14 cellular contexts compared by ENCODE assay signal in the genomic region with DNA sequence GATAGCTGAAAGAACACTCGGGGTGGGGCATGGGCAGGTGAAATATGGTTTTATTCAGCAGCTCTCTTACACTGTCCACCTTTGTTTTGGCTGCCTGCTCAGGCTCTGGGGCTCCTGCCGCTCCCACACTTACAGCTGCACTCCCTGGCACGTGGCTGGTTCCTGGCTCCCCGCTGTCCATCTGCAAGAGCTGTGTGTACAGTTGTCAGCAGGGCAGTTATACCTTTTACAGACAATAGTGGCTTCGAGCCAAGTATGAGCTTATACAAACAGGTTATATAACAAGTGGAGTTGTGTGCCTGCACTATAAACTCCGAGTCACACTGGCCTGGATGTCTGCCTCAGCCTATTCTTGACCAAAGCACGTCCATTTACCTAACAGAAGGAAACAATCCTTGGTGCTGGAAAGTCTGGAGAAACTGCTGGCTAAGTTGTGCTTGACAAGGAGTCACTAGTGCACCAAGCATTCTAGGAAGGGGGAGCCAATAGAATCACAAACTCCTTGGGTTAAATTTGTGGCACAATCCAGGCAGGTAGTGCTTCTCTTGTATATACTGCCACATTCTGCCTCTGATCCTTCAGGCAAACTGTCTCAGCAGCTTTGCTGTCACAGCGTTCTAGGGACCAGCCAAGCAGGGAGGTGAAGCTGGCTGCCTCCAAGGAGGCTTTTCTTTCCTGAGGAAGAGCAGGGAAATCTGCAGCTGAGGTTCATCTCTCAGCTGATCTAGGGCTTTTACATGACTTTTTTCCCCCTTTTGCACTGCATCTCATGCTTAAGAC.
DNase-seq lines count a peak whose midpoint lies in the region; ATAC-seq, FAIRE-seq and TF ChIP-seq lines count a peak whose summit lies in the region.
"Had no signal": no experiment of that assay in that cellular context is flagged by ENCODE, and none has a peak within 500 bp of the region (broad histone marks: within the 10 kb centered on the region; RNA-seq: fewer than 3 reads in every experiment).

No MANE protein-coding gene starts in this region.

- DNase-seq in stimulated activated naive CD8-positive, alpha-beta T cell treated with anti-CD3 and anti-CD28 coated beads, Interleukin-15, amount 100 ng/mL, for 72 hours, result no peak
- no peak for DNase-seq in stimulated activated naive CD8-positive, alpha-beta T cell treated with anti-CD3 and anti-CD28 coated beads, Interleukin-15, Interleukin-2, amounts not matched to agents 100 U/mL and 50 U/mL, for 24 hours
- peak; percentile 95 for DNase-seq in NCI-H345 (lab: John Stamatoyannopoulos, UW)
- no peak for DNase-seq in bronchial epithelial cell (ENCODE audit: low read depth)
- no peak for DNase-seq in mesenteric fat pad (ENCODE audit: low spot score)
- no peak for DNase-seq in KG1 (lab: John Stamatoyannopoulos, UW)
- DNase-seq: activated CD4-positive, alpha-beta T cell treated with anti-CD3 and anti-CD28 coated beads for 48 hours; activated T-cell treated with anti-CD3 and anti-CD28 coated beads, Interleukin-2, amount 50 U/mL, for 4 hours; heart right ventricle; NCI-H1694 treated with DMSO at 0.1 percent for 48 hours; stimulated activated CD4-positive, alpha-beta T cell treated with anti-CD3 and anti-CD28 coated beads, Interleukin-12 subunit alpha, Interleukin-12 subunit beta, amount 100 ng/mL, for 4 hours had no signal

- TF ChIP-seq CTCF in bronchial epithelial cell (IDR thresholded peaks at IDR 0.05; ENCODE audit: insufficient read depth, low read length, severe bottlenecking), result no peak

- no peaks in the 10 kb centered on the region for H3K4me1 Mint-ChIP-seq in stimulated activated naive CD8-positive, alpha-beta T cell treated with anti-CD3 and anti-CD28 coated beads, Interleukin-15, amount 100 ng/mL, for 72 hours

- peaks cover 2% of the 10 kb centered on the region for H3K27me3 ChIP-seq in bronchial epithelial cell (ENCODE audit: control insufficient read depth, insufficient read depth, low read length)
- H3K27me3 ChIP-seq: heart right ventricle had no signal

- H3K4me3 Mint-ChIP-seq in stimulated activated naive CD8-positive, alpha-beta T cell treated with anti-CD3 and anti-CD28 coated beads, Interleukin-15, amount 100 ng/mL, for 72 hours, result no peak overlapping the region
- H3K4me3 Mint-ChIP-seq: activated T-cell treated with anti-CD3 and anti-CD28 coated beads, Interleukin-2, amount 50 U/mL, for 4 hours; T-helper 1 cell treated with Interleukin-12 subunit alpha and Interleukin-12 subunit beta and Interleukin-4 antibody, amounts not matched to agents 30 μg/mL and 1 μg/mL, for 36 hours had no signal

- peak; percentile 28 for ATAC-seq in stimulated activated naive CD8-positive, alpha-beta T cell treated with anti-CD3 and anti-CD28 coated beads, Interleukin-15, amount 100 ng/mL, for 72 hours
- no peak for ATAC-seq in stimulated activated naive CD8-positive, alpha-beta T cell treated with anti-CD3 and anti-CD28 coated beads, Interleukin-15, Interleukin-2, amounts not matched to agents 100 U/mL and 50 U/mL, for 24 hours
- ATAC-seq in GM21786 (IDR thresholded peaks at IDR 0.05; ENCODE audit: unreplicated experiment), result no peak
- no peak for ATAC-seq in HG02678 (IDR thresholded peaks at IDR 0.05; ENCODE audit: unreplicated experiment)
- ATAC-seq: activated T-cell treated with anti-CD3 and anti-CD28 coated beads, Interleukin-2, amount 50 U/mL, for 4 hours; heart right ventricle had no signal

- FAIRE-seq in bronchial epithelial cell (lab: Jason Lieb, UNC), result peak; percentile 68

- no peaks in the 10 kb centered on the region for H3K36me3 ChIP-seq in bronchial epithelial cell (ENCODE audit: control insufficient read depth, insufficient read depth, low read length)
- H3K36me3 ChIP-seq: heart right ventricle had no signal

- no peak overlapping the region for H3K4me3 ChIP-seq in bronchial epithelial cell (ENCODE audit: low read depth, low read length)
- H3K4me3 ChIP-seq: heart right ventricle had no signal

- peaks cover 70% of the 10 kb centered on the region for H3K27me3 Mint-ChIP-seq in stimulated activated naive CD8-positive, alpha-beta T cell treated with anti-CD3 and anti-CD28 coated beads, Interleukin-15, amount 100 ng/mL, for 72 hours

- H3K27ac Mint-ChIP-seq in stimulated activated naive CD8-positive, alpha-beta T cell treated with anti-CD3 and anti-CD28 coated beads, Interleukin-15, amount 100 ng/mL, for 72 hours, result no peak overlapping the region
- H3K27ac Mint-ChIP-seq: T-helper 1 cell treated with Interleukin-12 subunit alpha and Interleukin-12 subunit beta and Interleukin-4 antibody, amounts not matched to agents 30 μg/mL and 1 μg/mL, for 36 hours had no signal

- H3K9me3 Mint-ChIP-seq in stimulated activated naive CD8-positive, alpha-beta T cell treated with anti-CD3 and anti-CD28 coated beads, Interleukin-15, amount 100 ng/mL, for 72 hours, result no peaks in the 10 kb centered on the region
- H3K9me3 Mint-ChIP-seq: activated T-cell treated with anti-CD3 and anti-CD28 coated beads, Interleukin-2, amount 50 U/mL, for 4 hours; T-helper 1 cell treated with Interleukin-12 subunit alpha and Interleukin-12 subunit beta and Interleukin-4 antibody, amounts not matched to agents 30 μg/mL and 1 μg/mL, for 36 hours had no signal
